9 cellular contexts compared by ENCODE assay signal in the genomic region with DNA sequence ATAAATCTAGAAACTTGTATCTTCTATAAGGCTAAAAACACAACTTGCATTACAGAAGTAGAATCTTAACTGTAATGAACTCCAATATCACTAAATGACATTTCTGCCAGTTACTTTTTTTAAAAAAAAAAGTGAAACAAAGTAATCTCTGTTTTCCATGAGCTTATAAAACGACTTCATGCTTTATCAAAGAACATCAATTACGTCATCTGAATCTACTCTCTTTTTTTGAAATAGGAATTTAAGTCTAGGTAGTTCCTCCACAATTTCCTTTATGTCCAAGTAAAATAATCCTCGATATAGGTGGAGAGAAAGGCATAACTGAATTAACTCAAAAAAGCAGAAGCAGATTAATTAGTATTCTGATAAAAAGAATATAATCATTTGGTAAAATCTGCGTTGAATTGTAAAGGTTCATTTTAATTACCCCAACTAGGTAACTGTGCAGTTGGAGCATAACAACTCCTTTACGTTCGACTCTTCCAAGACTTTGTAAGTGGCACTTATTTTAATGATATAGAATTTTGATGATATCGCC. TPM values are rescaled to one million over a fixed set of nuclear protein-coding genes. Genes with fewer than 3 reads are reported as not detected.
DNase-seq lines count a peak whose midpoint lies in the region; ATAC-seq and TF ChIP-seq lines count a peak whose summit lies in the region.
"Had no signal": no experiment of that assay in that cellular context is flagged by ENCODE, and none has a peak within 500 bp of the region (broad histone marks: within the 10 kb centered on the region; RNA-seq: fewer than 3 reads in every experiment).

No MANE protein-coding gene starts in this region.

- no peaks in the 10 kb centered on the region for H3K9me3 Mint-ChIP-seq in activated T-cell treated with anti-CD3 and anti-CD28 coated beads, Interleukin-2, amount 50 U/mL, for 4 hours

- H3K4me3 Mint-ChIP-seq in activated T-cell treated with anti-CD3 and anti-CD28 coated beads, Interleukin-2, amount 50 U/mL, for 4 hours, result peak overlapping the region; percentile 83

- ATAC-seq in activated T-cell treated with anti-CD3 and anti-CD28 coated beads, Interleukin-2, amount 50 U/mL, for 4 hours, result no peak
- ATAC-seq in body of pancreas (no peak), HG03196 (IDR thresholded peaks at IDR 0.05; ENCODE audit: unreplicated experiment) (no peak)

- peak overlapping the region; percentile 77 to 80 for H3K4me3 ChIP-seq in body of pancreas
- H3K4me3 ChIP-seq in lower leg skin (ENCODE audit: low read depth, poor library complexity, severe bottlenecking), result peak overlapping the region; percentile 80
- peak overlapping the region; percentile 69 to 99 (median 87) for H3K4me3 ChIP-seq in tibial nerve

- no peak for DNase-seq in activated T-cell treated with anti-CD3 and anti-CD28 coated beads, Interleukin-2, amount 50 U/mL, for 4 hours
- DNase-seq in activated T-cell treated with anti-CD3 and anti-CD28 coated beads, Interleukin-2, amount 50 U/mL, for 1 hour, result no peak
- no peak for DNase-seq in body of pancreas
- DNase-seq in lower leg skin (ENCODE audit: low spot score in 2 of 2), result no peak
- DNase-seq in tibial nerve (ENCODE audit: low spot score in 2 of 2), result no peak
- DNase-seq in SKM-1 (lab: John Stamatoyannopoulos, UW; ENCODE audit: unreplicated experiment), result no peak
- no peak for DNase-seq in EL
- DNase-seq: DMS79 treated with DMSO at 0.1 percent for 48 hours had no signal

- H3K36me3 ChIP-seq in body of pancreas (replicated peaks in 1 of 2; ENCODE audit: insufficient read depth in 1 of 2, low read depth in 2 of 2), result no peaks in the 10 kb centered on the region
- no peaks in the 10 kb centered on the region for H3K36me3 ChIP-seq in tibial nerve

- TF ChIP-seq EP300 in tibial nerve (IDR thresholded peaks at IDR 0.05), result no peak

- intact Hi-C loops in body of pancreas (cut with DNase I) (no loop called here), lower leg skin (cut with DNase I; ENCODE audit: low total_unique reads) (no loop called here)

- peaks cover 71% of the 10 kb centered on the region for H3K27me3 Mint-ChIP-seq in activated T-cell treated with anti-CD3 and anti-CD28 coated beads, Interleukin-2, amount 50 U/mL, for 4 hours (ENCODE audit: low read depth)

- no peaks in the 10 kb centered on the region for H3K36me3 Mint-ChIP-seq in activated T-cell treated with anti-CD3 and anti-CD28 coated beads, Interleukin-2, amount 50 U/mL, for 4 hours (ENCODE audit: insufficient read depth)

- TF ChIP-seq CTCF in body of pancreas (IDR thresholded peaks at IDR 0.05) (no peak), lower leg skin (IDR thresholded peaks at IDR 0.05) (no peak), tibial nerve (IDR thresholded peaks at IDR 0.05) (no peak)

- peaks cover 11% of the 10 kb centered on the region for H3K4me1 Mint-ChIP-seq in activated T-cell treated with anti-CD3 and anti-CD28 coated beads, Interleukin-2, amount 50 U/mL, for 4 hours (ENCODE audit: low read depth)

- H3K27me3 ChIP-seq in body of pancreas, result no peaks in the 10 kb centered on the region
- no peaks in the 10 kb centered on the region for H3K27me3 ChIP-seq in tibial nerve

- H3K4me1 ChIP-seq in body of pancreas, result peaks cover 21% of the 10 kb centered on the region
- H3K4me1 ChIP-seq in tibial nerve, result peaks cover 0 to 62% (median 14%) of the 10 kb centered on the region in 4 donors

- H3K27ac ChIP-seq in body of pancreas (peak overlapping the region; percentile 88 to 99 (median 94)), tibial nerve (peak overlapping the region; percentile 90 to 98 (median 94))

- H3K9me3 ChIP-seq in body of pancreas (no peaks in the 10 kb centered on the region), tibial nerve (no peaks in the 10 kb centered on the region)

- TF ChIP-seq POLR2A in body of pancreas (IDR thresholded peaks at IDR 0.05), result no peak
- TF ChIP-seq POLR2A in lower leg skin (IDR thresholded peaks at IDR 0.05), result no peak
- no peak for TF ChIP-seq POLR2A in tibial nerve (IDR thresholded peaks at IDR 0.05)

- whole genome bisulfite sequencing in body of pancreas, 2 donors, result 3 to 10% methylated on average over 7 of the region's 7 CpGs
- WGBS in lower leg skin, 2 donors, result 7% methylated on average over 7 of the region's 7 CpGs
- 5 to 9% methylated on average over 7 of the region's 7 CpGs for WGBS in tibial nerve, 2 donors

RNA-seq across cellular contexts. Expression of a gene that starts 1.4 kb away (rescaled TPM):
- total RNA-seq in activated T-cell treated with anti-CD3 and anti-CD28 coated beads, Interleukin-2, amount 50 U/mL, for 4 hours, result 1 to 10 TPM in 1 of 3 donors, under 1 TPM in 2; 0.33 to 1.1 (median 0.61) TPM
- total RNA-seq in body of pancreas, result 10 to 100 TPM; 22.4 to 27.2 TPM
- total RNA-seq in lower leg skin, result 10 to 100 TPM; 37.8 to 47.3 (median 42.1) TPM
- 100 to 1,000 TPM; 107 to 210 (median 168) TPM for total RNA-seq in tibial nerve

Comparison
In these comparisons a context has a peak if more than half of its experiments do, and no peak if none do; other contexts are left out.
1. RNA of a gene that starts 1.4 kb away (total RNA-seq): 107 to 210 TPM in tibial nerve, 37.8 to 47.3 TPM in lower leg skin and 22.4 to 27.2 TPM in body of pancreas; 0.33 to 1.1 TPM in activated T-cell treated with anti-CD3 and anti-CD28 coated beads, Interleukin-2, amount 50 U/mL, for 4 hours; every median in the first group is over 10 times any median in the second.
2. Peak in every context shown above with its lines, with median percentiles within 50 percentile points of each other: H3K4me3 ChIP-seq.